In genomic region chr6:168420084-168420483, GRCh38 we compare ENCODE assay signal across 31 cellular contexts. TPM values are rescaled to one million over a fixed set of nuclear protein-coding genes. Genes with fewer than 3 reads are reported as not detected.
"Had no signal": no experiment of that assay in that cellular context is flagged by ENCODE, and none has a peak within 500 bp of the region (broad histone marks: within the 10 kb centered on the region; RNA-seq: fewer than 3 reads in every experiment).

No MANE protein-coding gene starts in this region.

- H3K27ac ChIP-seq: adrenal gland, brain microvascular endothelial cell, esophagus muscularis mucosa, foreskin keratinocyte, gastrocnemius medialis, WERI-Rb-1 had no signal

- H3K4me1 Mint-ChIP-seq: activated B cell treated with CpG ODN at 0.5 μM for 24 hours; activated CD4-positive, alpha-beta memory T cell treated with anti-CD3 and anti-CD28 coated beads, Interleukin-2, amount 10 ng/mL, durations not matched to agents 7 days and 5 days; activated CD4-positive, alpha-beta T cell treated with anti-CD3 and anti-CD28 coated beads, Interleukin-2, amount 10 ng/mL, durations not matched to agents 7 days and 5 days; activated naive CD4-positive, alpha-beta T cell treated with anti-CD3 and anti-CD28 coated beads, Interleukin-2, amount 50 U/mL, for 24 hours; activated naive CD8-positive, alpha-beta T cell treated with anti-CD3 and anti-CD28 coated beads for 36 hours; activated naive CD8-positive, alpha-beta T cell treated with anti-CD3 and anti-CD28 coated beads, Interleukin-2, amount 50 U/mL, for 24 hours; T-helper 17 cell had no signal

- H3K27me3 ChIP-seq: adrenal gland, brain microvascular endothelial cell, esophagus muscularis mucosa, gastrocnemius medialis had no signal

- ATAC-seq: activated CD4-positive, CD25-positive, alpha-beta regulatory T cell treated with anti-CD3 and anti-CD28 coated beads, Interleukin-2, amount 50 U/mL, for 24 hours; activated naive CD8-positive, alpha-beta T cell treated with anti-CD3 and anti-CD28 coated beads, Interleukin-2, amount 50 U/mL, for 24 hours; foreskin keratinocyte; gastrocnemius medialis; heart right ventricle; T-helper 17 cell had no signal

- H3K9me3 Mint-ChIP-seq: activated B cell treated with CpG ODN at 0.5 μM for 24 hours; activated CD4-positive, alpha-beta memory T cell treated with anti-CD3 and anti-CD28 coated beads, Interleukin-2, amount 10 ng/mL, durations not matched to agents 7 days and 5 days; activated CD4-positive, alpha-beta T cell treated with anti-CD3 and anti-CD28 coated beads, Interleukin-2, amount 10 ng/mL, durations not matched to agents 7 days and 5 days; activated naive CD4-positive, alpha-beta T cell treated with anti-CD3 and anti-CD28 coated beads for 36 hours; activated naive CD4-positive, alpha-beta T cell treated with anti-CD3 and anti-CD28 coated beads, Interleukin-2, amount 50 U/mL, for 24 hours; activated naive CD8-positive, alpha-beta T cell treated with anti-CD3 and anti-CD28 coated beads for 36 hours; activated naive CD8-positive, alpha-beta T cell treated with anti-CD3 and anti-CD28 coated beads, Interleukin-2, amount 50 U/mL, for 24 hours; activated T-helper 1 cell treated with anti-CD3 and anti-CD28 coated beads, Interleukin-12 subunit alpha, Interleukin-12 subunit beta, Interleukin-2, Interleukin-4 antibody, amounts not matched to agents 30 ng/mL and 10 ng/mL and 1 ng/mL, durations not matched to agents 14 hours and 24 hours and 36 hours; activated T-helper 2 cell treated with anti-CD3 and anti-CD28 coated beads, Interferon-gamma antibody, Interleukin-2, Interleukin-4, amounts not matched to agents 10 μg/mL and 5 μg/mL and 100 μg/mL, durations not matched to agents 14 hours and 24 hours and 36 hours; T-helper 2 cell treated with Interferon-gamma antibody and Interleukin-4, amounts not matched to agents 5 μg/mL and 100 μg/mL, for 36 hours had no signal

- H3K4me3 ChIP-seq: adrenal gland, esophagus muscularis mucosa, gastrocnemius medialis, heart right ventricle had no signal

- H3K27me3 Mint-ChIP-seq: activated CD4-positive, alpha-beta T cell treated with anti-CD3 and anti-CD28 coated beads, Interleukin-2, amount 10 ng/mL, durations not matched to agents 7 days and 5 days; activated naive CD4-positive, alpha-beta T cell treated with anti-CD3 and anti-CD28 coated beads, Interleukin-2, amount 50 U/mL, for 24 hours; activated naive CD8-positive, alpha-beta T cell treated with anti-CD3 and anti-CD28 coated beads for 36 hours; activated naive CD8-positive, alpha-beta T cell treated with anti-CD3 and anti-CD28 coated beads, Interleukin-2, amount 50 U/mL, for 24 hours had no signal

- H3K36me3 Mint-ChIP-seq: activated naive CD4-positive, alpha-beta T cell treated with anti-CD3 and anti-CD28 coated beads, Interleukin-2, amount 50 U/mL, for 24 hours; activated naive CD8-positive, alpha-beta T cell treated with anti-CD3 and anti-CD28 coated beads for 36 hours had no signal

- H3K4me3 Mint-ChIP-seq: activated B cell treated with CpG ODN at 0.5 μM for 24 hours; activated CD4-positive, alpha-beta memory T cell treated with anti-CD3 and anti-CD28 coated beads, Interleukin-2, amount 10 ng/mL, durations not matched to agents 7 days and 5 days; activated CD4-positive, alpha-beta T cell treated with anti-CD3 and anti-CD28 coated beads, Interleukin-2, amount 10 ng/mL, durations not matched to agents 7 days and 5 days; activated naive CD4-positive, alpha-beta T cell treated with anti-CD3 and anti-CD28 coated beads for 36 hours; activated naive CD4-positive, alpha-beta T cell treated with anti-CD3 and anti-CD28 coated beads, Interleukin-2, amount 50 U/mL, for 24 hours; activated naive CD8-positive, alpha-beta T cell treated with anti-CD3 and anti-CD28 coated beads for 36 hours; activated naive CD8-positive, alpha-beta T cell treated with anti-CD3 and anti-CD28 coated beads, Interleukin-2, amount 50 U/mL, for 24 hours; activated T-helper 1 cell treated with anti-CD3 and anti-CD28 coated beads, Interleukin-12 subunit alpha, Interleukin-12 subunit beta, Interleukin-2, Interleukin-4 antibody, amounts not matched to agents 30 ng/mL and 10 ng/mL and 1 ng/mL, durations not matched to agents 14 hours and 24 hours and 36 hours; T-helper 17 cell; T-helper 2 cell treated with Interferon-gamma antibody and Interleukin-4, amounts not matched to agents 5 μg/mL and 100 μg/mL, for 36 hours had no signal

- H3K36me3 ChIP-seq: adrenal gland, brain microvascular endothelial cell, esophagus muscularis mucosa, gastrocnemius medialis, heart right ventricle, WERI-Rb-1 had no signal

- H3K4me1 ChIP-seq: adrenal gland, foreskin keratinocyte, gastrocnemius medialis had no signal

- H3K27ac Mint-ChIP-seq: activated B cell treated with CpG ODN at 0.5 μM for 24 hours; activated CD4-positive, alpha-beta memory T cell treated with anti-CD3 and anti-CD28 coated beads, Interleukin-2, amount 10 ng/mL, durations not matched to agents 7 days and 5 days; activated CD4-positive, alpha-beta T cell treated with anti-CD3 and anti-CD28 coated beads, Interleukin-2, amount 10 ng/mL, durations not matched to agents 7 days and 5 days; activated naive CD4-positive, alpha-beta T cell treated with anti-CD3 and anti-CD28 coated beads for 36 hours; activated naive CD4-positive, alpha-beta T cell treated with anti-CD3 and anti-CD28 coated beads, Interleukin-2, amount 50 U/mL, for 24 hours; activated naive CD8-positive, alpha-beta T cell treated with anti-CD3 and anti-CD28 coated beads for 36 hours; activated naive CD8-positive, alpha-beta T cell treated with anti-CD3 and anti-CD28 coated beads, Interleukin-2, amount 50 U/mL, for 24 hours; activated T-helper 1 cell treated with anti-CD3 and anti-CD28 coated beads, Interleukin-12 subunit alpha, Interleukin-12 subunit beta, Interleukin-2, Interleukin-4 antibody, amounts not matched to agents 30 ng/mL and 10 ng/mL and 1 ng/mL, durations not matched to agents 14 hours and 24 hours and 36 hours; activated T-helper 2 cell treated with anti-CD3 and anti-CD28 coated beads, Interferon-gamma antibody, Interleukin-2, Interleukin-4, amounts not matched to agents 10 μg/mL and 5 μg/mL and 100 μg/mL, durations not matched to agents 14 hours and 24 hours and 36 hours; T-helper 17 cell; T-helper 2 cell treated with Interferon-gamma antibody and Interleukin-4, amounts not matched to agents 5 μg/mL and 100 μg/mL, for 36 hours had no signal

- H3K9me3 ChIP-seq: adrenal gland, esophagus muscularis mucosa, gastrocnemius medialis, heart right ventricle had no signal

- DNase-seq: activated B cell treated with CpG ODN at 0.5 μM for 24 hours; activated CD4-positive, alpha-beta memory T cell treated with anti-CD3 and anti-CD28 coated beads, Interleukin-2, amount 10 ng/mL, durations not matched to agents 7 days and 5 days; activated CD4-positive, alpha-beta T cell treated with anti-CD3 and anti-CD28 coated beads, Interleukin-2, amount 10 ng/mL, durations not matched to agents 7 days and 5 days; activated CD4-positive, alpha-beta T cell treated with anti-CD3 and anti-CD28 coated beads, Interleukin-2, amount 50 U/mL, for 4 hours; activated effector memory CD4-positive, alpha-beta T cell treated with anti-CD3 and anti-CD28 coated beads, Interleukin-2, amount 50 U/mL, for 16 hours; activated naive CD4-positive, alpha-beta T cell treated with anti-CD3 and anti-CD28 coated beads for 36 hours; activated naive CD8-positive, alpha-beta T cell treated with anti-CD3 and anti-CD28 coated beads for 36 hours; activated naive CD8-positive, alpha-beta T cell treated with anti-CD3 and anti-CD28 coated beads, Interleukin-2, amount 50 U/mL, for 24 hours; activated T-cell treated with anti-CD3 and anti-CD28 coated beads, Interleukin-2, amount 50 U/mL, for 1 hour; activated T-cell treated with anti-CD3 and anti-CD28 coated beads, Interleukin-2, amount 50 U/mL, for 48 hours; adrenal gland; amygdala; brain microvascular endothelial cell; caudate nucleus; effector memory CD4-positive, alpha-beta T cell; erythroblast; foreskin keratinocyte; gastrocnemius medialis; glutamatergic neuron; heart right ventricle; T-helper 1 cell; T-helper 17 cell; T1000; WERI-Rb-1 had no signal

RNA-seq across cellular contexts. Expression of gene SMOC2, which starts 20.9 kb away (rescaled TPM):
- total RNA-seq: activated B cell treated with CpG ODN at 0.5 μM for 24 hours; activated CD4-positive, alpha-beta memory T cell treated with anti-CD3 and anti-CD28 coated beads, Interleukin-2, amount 10 ng/mL, durations not matched to agents 7 days and 5 days; activated CD4-positive, alpha-beta T cell treated with anti-CD3 and anti-CD28 coated beads, Interleukin-2, amount 10 ng/mL, durations not matched to agents 7 days and 5 days; activated naive CD4-positive, alpha-beta T cell treated with anti-CD3 and anti-CD28 coated beads for 36 hours; activated naive CD8-positive, alpha-beta T cell treated with anti-CD3 and anti-CD28 coated beads for 36 hours; activated T-helper 1 cell treated with anti-CD3 and anti-CD28 coated beads, Interleukin-12 subunit alpha, Interleukin-12 subunit beta, Interleukin-2, Interleukin-4 antibody, amounts not matched to agents 30 ng/mL and 10 ng/mL and 1 ng/mL, durations not matched to agents 14 hours and 24 hours and 36 hours; activated T-helper 2 cell treated with anti-CD3 and anti-CD28 coated beads, Interferon-gamma antibody, Interleukin-2, Interleukin-4, amounts not matched to agents 10 μg/mL and 5 μg/mL and 100 μg/mL, durations not matched to agents 14 hours and 24 hours and 36 hours; dermis microvascular lymphatic vessel endothelial cell; T-helper 17 cell had no signal
